ENCODE assay signal across 27 cellular contexts in genomic region chr21:31999810-32000468, GRCh38.
"Had no signal": no experiment of that assay in that cellular context is flagged by ENCODE, and none has a peak within 500 bp of the region (broad histone marks: within the 10 kb centered on the region; RNA-seq: fewer than 3 reads in every experiment).

No MANE protein-coding gene starts in this region.

- H3K9ac ChIP-seq: parathyroid adenoma had no signal

- H3K27ac Mint-ChIP-seq: stimulated activated naive B cell treated with anti-CD40 and anti-IgM and Interleukin-4, amounts not matched to agents 10 μg/mL and 1 μg/mL and 100 μg/mL, for 72 hours; stimulated activated naive CD8-positive, alpha-beta T cell treated with anti-CD3 and anti-CD28 coated beads, Interleukin-15, Interleukin-2, amounts not matched to agents 100 ng/mL and 50 ng/mL, for 24 hours had no signal

- H3K36me3 Mint-ChIP-seq: naive thymus-derived CD8-positive, alpha-beta T cell; stimulated activated naive B cell treated with anti-CD40 and anti-IgM and Interleukin-4, amounts not matched to agents 10 μg/mL and 1 μg/mL and 100 μg/mL, for 72 hours had no signal

- H3K27ac ChIP-seq: epithelial cell of prostate, gastrocnemius medialis, heart right ventricle, left lung, neutrophil, parathyroid adenoma, prostate gland, right atrium auricular region, sigmoid colon, thoracic aorta, tibial nerve, upper lobe of left lung, uterus had no signal

- FAIRE-seq: islet of Langerhans had no signal

- DNase-seq: cerebellar nuclear complex; dorsolateral prefrontal cortex; effector CD4-positive, alpha-beta T cell; foreskin fibroblast; gastrocnemius medialis; heart right ventricle; hippocampal formation; left cardiac atrium; left lung; mammary epithelial cell; mesendoderm; naive thymus-derived CD8-positive, alpha-beta T cell; nephron progenitor cell; sigmoid colon; stimulated activated CD4-positive, alpha-beta T cell treated with anti-CD3 and anti-CD28 coated beads, Interleukin-4, amount 100 ng/mL, for 4 hours; stimulated activated naive B cell treated with anti-CD40 and anti-IgM and Interleukin-4, amounts not matched to agents 10 μg/mL and 1 μg/mL and 100 μg/mL, for 72 hours; upper lobe of left lung; uterus had no signal

- H3K4me1 ChIP-seq: gastrocnemius medialis, heart right ventricle, left lung, parathyroid adenoma, prostate gland, right atrium auricular region, sigmoid colon, tibial nerve, upper lobe of left lung, uterus had no signal

- H3K27me3 Mint-ChIP-seq: stimulated activated naive CD8-positive, alpha-beta T cell treated with anti-CD3 and anti-CD28 coated beads, Interleukin-15, Interleukin-2, amounts not matched to agents 100 ng/mL and 50 ng/mL, for 24 hours had no signal

- H3K9me3 ChIP-seq: gastrocnemius medialis, left lung, neutrophil, prostate gland, right atrium auricular region, sigmoid colon, upper lobe of left lung, uterus had no signal

- H3K4me3 Mint-ChIP-seq: naive thymus-derived CD8-positive, alpha-beta T cell; nephron progenitor cell; stimulated activated naive B cell treated with anti-CD40 and anti-IgM and Interleukin-4, amounts not matched to agents 10 μg/mL and 1 μg/mL and 100 μg/mL, for 72 hours; stimulated activated naive CD8-positive, alpha-beta T cell treated with anti-CD3 and anti-CD28 coated beads, Interleukin-15, Interleukin-2, amounts not matched to agents 100 ng/mL and 50 ng/mL, for 24 hours had no signal

- H3K4me1 Mint-ChIP-seq: stimulated activated naive B cell treated with anti-CD40 and anti-IgM and Interleukin-4, amounts not matched to agents 10 μg/mL and 1 μg/mL and 100 μg/mL, for 72 hours had no signal

- H3K27me3 ChIP-seq: dorsolateral prefrontal cortex, gastrocnemius medialis, left lung, neutrophil, right atrium auricular region, sigmoid colon, tibial nerve, upper lobe of left lung, uterus had no signal

- H3K4me3 ChIP-seq: dorsolateral prefrontal cortex, gastrocnemius medialis, heart right ventricle, left lung, prostate gland, right atrium auricular region, sigmoid colon, thoracic aorta, tibial nerve, upper lobe of left lung, uterus had no signal

- H3K9me3 Mint-ChIP-seq: naive thymus-derived CD8-positive, alpha-beta T cell; stimulated activated naive CD8-positive, alpha-beta T cell treated with anti-CD3 and anti-CD28 coated beads, Interleukin-15, Interleukin-2, amounts not matched to agents 100 ng/mL and 50 ng/mL, for 24 hours had no signal

- H3K79me2 ChIP-seq: parathyroid adenoma had no signal

- H3K36me3 ChIP-seq: gastrocnemius medialis, heart right ventricle, left lung, neutrophil, prostate gland, right atrium auricular region, sigmoid colon, thoracic aorta, uterus had no signal

- H2AFZ ChIP-seq: parathyroid adenoma had no signal
